In genomic region chr17:32019228-32019627, GRCh38 we compare ENCODE assay signal across 21 cellular contexts.
"Had no signal": no experiment of that assay in that cellular context is flagged by ENCODE, and none has a peak within 500 bp of the region (broad histone marks: within the 10 kb centered on the region; RNA-seq: fewer than 3 reads in every experiment).

No MANE protein-coding gene starts in this region.

- H3K4me1 Mint-ChIP-seq: mesothelial cell of epicardium had no signal

- H3K4me3 ChIP-seq: coronary artery, esophagus muscularis mucosa, gastrocnemius medialis, right atrium auricular region, sigmoid colon, skin epidermis, stomach, thoracic aorta, transverse colon had no signal

- DNase-seq: effector CD8-positive, alpha-beta T cell; gastrocnemius medialis; glutamatergic neuron; islet precursor cell; mammary epithelial cell; natural killer cell; posterior cingulate gyrus; sigmoid colon; stimulated activated CD4-positive, alpha-beta T cell treated with anti-CD3 and anti-CD28 coated beads, Interleukin-2, amount 100 ng/mL, for 24 hours; stimulated activated CD4-positive, alpha-beta T cell treated with anti-CD3 and anti-CD28 coated beads, Interleukin-4, amount 100 ng/mL, for 4 hours; stimulated activated naive CD4-positive, alpha-beta T cell; stomach; substantia nigra; transverse colon had no signal

- H3K9me3 Mint-ChIP-seq: natural killer cell, neural crest cell had no signal

- H3K36me3 Mint-ChIP-seq: natural killer cell had no signal

- H3K27ac Mint-ChIP-seq: mesothelial cell of epicardium, natural killer cell had no signal

- H3K4me3 Mint-ChIP-seq: mesothelial cell of epicardium, natural killer cell, neural crest cell had no signal
